ENCODE assay signal across 19 cellular contexts in genomic region chr9:21452681-21453080, GRCh38. TPM values are rescaled to one million over a fixed set of nuclear protein-coding genes. Genes with fewer than 3 reads are reported as not detected.
DNase-seq lines count a peak whose midpoint lies in the region; ATAC-seq and TF ChIP-seq lines count a peak whose summit lies in the region.
"Had no signal": no experiment of that assay in that cellular context is flagged by ENCODE, and none has a peak within 500 bp of the region (broad histone marks: within the 10 kb centered on the region; RNA-seq: fewer than 3 reads in every experiment).

No MANE protein-coding gene starts in this region.

- no peak for TF ChIP-seq POLR2A in gastrocnemius medialis (IDR thresholded peaks at IDR 0.05)

- H3K27me3 ChIP-seq in ascending aorta (no peaks in the 10 kb centered on the region), gastrocnemius medialis (no peaks in the 10 kb centered on the region)
- H3K27me3 ChIP-seq: BLaER1 had no signal

- H3K4me1 ChIP-seq in ascending aorta (no peaks in the 10 kb centered on the region), gastrocnemius medialis (no peaks in the 10 kb centered on the region)
- H3K4me1 ChIP-seq: BLaER1, HAP-1 had no signal

- peaks cover 74% of the 10 kb centered on the region for H3K4me1 Mint-ChIP-seq in HFFc6 (ENCODE audit: low read depth)
- H3K4me1 Mint-ChIP-seq: B cell; CD4-positive, CD25-positive, alpha-beta regulatory T cell had no signal

- H3K27me3 Mint-ChIP-seq in HFFc6 (ENCODE audit: insufficient read depth): 0 out of 2 replicates have a peak, but pooled peaks cover 4% of the 10 kb centered on the region

- no peaks in the 10 kb centered on the region for H3K9me3 Mint-ChIP-seq in HFFc6
- H3K9me3 Mint-ChIP-seq: CD8-positive, alpha-beta T cell had no signal

- TF ChIP-seq CTCF in HFFc6 (IDR thresholded peaks at IDR 0.05) (no peak), epithelial cell of proximal tubule (conservative IDR thresholded peaks at IDR 0.05; ENCODE audit: low read depth, low read length) (no peak), ascending aorta (IDR thresholded peaks at IDR 0.05) (no peak), gastrocnemius medialis (IDR thresholded peaks at IDR 0.05 in 4 of 5, conservative IDR thresholded peaks at IDR 0.05 in 1 of 5) (no peak)

- in situ Hi-C loops in gastrocnemius medialis (cut with MboI; ENCODE audit: low sequenced_read_pairs in 4 of 4): no loop called here

- H3K4me3 Mint-ChIP-seq in HFFc6: no peak overlapping the region
- H3K4me3 Mint-ChIP-seq: B cell; CD4-positive, CD25-positive, alpha-beta regulatory T cell; CD8-positive, alpha-beta T cell had no signal

- ATAC-seq in gastrocnemius medialis: no peak
- ATAC-seq: A549; CD8-positive, alpha-beta T cell had no signal

- no peak overlapping the region for H3K4me3 ChIP-seq in epithelial cell of proximal tubule (ENCODE audit: low read depth, low read length)
- no peak overlapping the region for H3K4me3 ChIP-seq in ascending aorta
- no peak overlapping the region for H3K4me3 ChIP-seq in gastrocnemius medialis
- H3K4me3 ChIP-seq: A549, BLaER1, HAP-1 had no signal

- no peak overlapping the region for H3K27ac ChIP-seq in ascending aorta
- H3K27ac ChIP-seq in gastrocnemius medialis: no peak overlapping the region
- H3K27ac ChIP-seq: A549, BLaER1, C4-2B had no signal

- peaks cover 37% of the 10 kb centered on the region for H3K36me3 Mint-ChIP-seq in HFFc6 (ENCODE audit: low read depth)
- H3K36me3 Mint-ChIP-seq: CD4-positive, CD25-positive, alpha-beta regulatory T cell; CD8-positive, alpha-beta T cell had no signal

- H3K27ac Mint-ChIP-seq in HFFc6: peak overlapping the region; percentile 11; the same call in 1 of the 2 replicates
- H3K27ac Mint-ChIP-seq: B cell; CD4-positive, CD25-positive, alpha-beta regulatory T cell; CD8-positive, alpha-beta T cell had no signal

- DNase-seq in HFFc6 (no peak), epithelial cell of proximal tubule (ENCODE audit: low read depth) (peak; percentile 42), renal cortical epithelial cell (ENCODE audit: low read depth) (peak; percentile 79), NCI-H510A (lab: John Stamatoyannopoulos, UW) (no peak), ascending aorta (ENCODE audit: low spot score in 2 of 2) (no peak), gastrocnemius medialis (no peak)
- DNase-seq: 8988T; ACHN; Caco-2; CD4-positive, CD25-positive, alpha-beta regulatory T cell; CD8-positive, alpha-beta T cell; DMS153; DND-41; GOT3 had no signal

- intact Hi-C loops in ascending aorta (cut with DNase I) (no loop called here), gastrocnemius medialis (cut with DNase I; ENCODE audit: low total_unique reads) (no loop called here)

- no peaks in the 10 kb centered on the region for H3K36me3 ChIP-seq in ascending aorta
- no peaks in the 10 kb centered on the region for H3K36me3 ChIP-seq in gastrocnemius medialis
- H3K36me3 ChIP-seq: BLaER1, HAP-1 had no signal

- H3K9me3 ChIP-seq in ascending aorta (no peaks in the 10 kb centered on the region), gastrocnemius medialis (no peaks in the 10 kb centered on the region)
- H3K9me3 ChIP-seq: A549, BLaER1, Caco-2, HAP-1 had no signal

RNA-seq across cellular contexts. Expression of gene IFNA1, which starts 12.4 kb away (rescaled TPM):
- total RNA-seq in HFFc6 (2021; fragmentation: NEBNext Ultra II Directional; extraction: Animal tissue kit (Norgen Biotek cat#: 25700)): not detected
- total RNA-seq in epithelial cell of proximal tubule (not detected in 2 replicates), renal cortical epithelial cell (not detected in 2 replicates), ascending aorta (not detected), gastrocnemius medialis (not detected)
- total RNA-seq: B cell; Caco-2; CD4-positive, CD25-positive, alpha-beta regulatory T cell; CD8-positive, alpha-beta T cell had no signal

RNA-seq across cellular contexts. Expression of gene IFNE, which starts 29.4 kb away (rescaled TPM):
- total RNA-seq in HFFc6 (2021; fragmentation: NEBNext Ultra II Directional; extraction: Animal tissue kit (Norgen Biotek cat#: 25700)): 1 to 10 TPM in 3 of 6 experiments, under 1 TPM in 3; 0.74 to 2.3 (median 0.93) TPM
- total RNA-seq in epithelial cell of proximal tubule (not detected in 2 replicates), renal cortical epithelial cell (9.5 TPM in 1 of 2 replicates, not detected in the other), ascending aorta (not detected), gastrocnemius medialis (not detected)
- total RNA-seq: B cell; CD4-positive, CD25-positive, alpha-beta regulatory T cell; CD8-positive, alpha-beta T cell had no signal

RNA-seq across cellular contexts. Expression of gene IFNA8, which starts 43.8 kb away (rescaled TPM):
- not detected for total RNA-seq in HFFc6 (2021; fragmentation: NEBNext Ultra II Directional; extraction: Animal tissue kit (Norgen Biotek cat#: 25700))
- total RNA-seq in epithelial cell of proximal tubule (not detected in 2 replicates), renal cortical epithelial cell (not detected in 2 replicates), ascending aorta (not detected), gastrocnemius medialis (not detected)
- total RNA-seq: B cell; Caco-2; CD4-positive, CD25-positive, alpha-beta regulatory T cell; CD8-positive, alpha-beta T cell had no signal

Comparison
In these comparisons a context has a peak if more than half of its experiments do, and no peak if none do; other contexts are left out.
1. DNase-seq: peak in epithelial cell of proximal tubule (single experiment) and renal cortical epithelial cell (single experiment); none in HFFc6 (single experiment), NCI-H510A (single experiment), ascending aorta (0 of 2) and gastrocnemius medialis (0 of 2).